In genomic region chr21:16193758-16194606, GRCh38 we compare ENCODE assay signal across 8 cellular contexts.
DNase-seq lines count a peak whose midpoint lies in the region; ATAC-seq, FAIRE-seq and TF ChIP-seq lines count a peak whose summit lies in the region.

No MANE protein-coding gene starts in this region.

- H3K27ac ChIP-seq in keratinocyte (ENCODE audit: control insufficient read depth, insufficient read depth, low read length) = no peak overlapping the region

- H3K27me3 ChIP-seq in keratinocyte (ENCODE audit: control insufficient read depth, extremely low read depth, insufficient read depth, low read length) = no peaks in the 10 kb centered on the region

- dilution Hi-C loops in keratinocyte (cut with MboI; ENCODE audit: extremely low pct_ligation_motif_present, low sequenced_read_pairs) = no loop called here

- peak; percentile 36 for TF ChIP-seq CTCF in cardiac fibroblast (IDR thresholded peaks at IDR 0.05; ENCODE audit: low read depth, low read length)
- no peak for TF ChIP-seq CTCF in keratinocyte (optimal IDR thresholded peaks at IDR 0.05 in 1 of 3, IDR thresholded peaks at IDR 0.05 in 1 of 3, conservative IDR thresholded peaks at IDR 0.05 in 1 of 3; ENCODE audit: extremely low read depth in 1 of 3, insufficient read depth in 2 of 3, low read length in 3 of 3)

- H2AFZ ChIP-seq in keratinocyte (ENCODE audit: control insufficient read depth, low read length) = peak overlapping the region; percentile 44

- no peaks in the 10 kb centered on the region for H3K9me1 ChIP-seq in keratinocyte (ENCODE audit: control insufficient read depth, extremely low read depth, insufficient read depth, low read length)

- no peak overlapping the region for H3K27ac Mint-ChIP-seq in stimulated activated memory B cell treated with anti-CD40 and anti-IgM and Interleukin-4, amounts not matched to agents 10 μg/mL and 1 μg/mL and 100 μg/mL, for 72 hours

- H3K9ac ChIP-seq in keratinocyte (ENCODE audit: control insufficient read depth, extremely low read depth, insufficient read depth, low read length) = no peak overlapping the region

- H4K20me1 ChIP-seq in keratinocyte (ENCODE audit: control insufficient read depth, extremely low read depth, insufficient read depth, low read length) = no peaks in the 10 kb centered on the region

- H3K4me3 ChIP-seq in cardiac fibroblast (replicated peaks in 1 of 2; ENCODE audit: low read depth in 2 of 2, low read length in 2 of 2) (peak overlapping the region; percentile 29 to 36), keratinocyte (ENCODE audit: control insufficient read depth in 2 of 3, extremely low read depth in 1 of 3, insufficient read depth in 2 of 3, low read depth in 1 of 3, low read length in 3 of 3) (no peak overlapping the region)

- H3K4me2 ChIP-seq in keratinocyte (ENCODE audit: control insufficient read depth, extremely low read depth, insufficient read depth, low read depth, low read length) = no peak overlapping the region

- no peaks in the 10 kb centered on the region for H3K79me2 ChIP-seq in keratinocyte (ENCODE audit: control insufficient read depth, insufficient read depth, low read length)

- H3K36me3 ChIP-seq in keratinocyte (ENCODE audit: control insufficient read depth in 2 of 2, extremely low read depth in 1 of 2, insufficient read depth in 2 of 2, low read length in 2 of 2) = no peaks in the 10 kb centered on the region

- H3K4me1 Mint-ChIP-seq in stimulated activated memory B cell treated with anti-CD40 and anti-IgM and Interleukin-4, amounts not matched to agents 10 μg/mL and 1 μg/mL and 100 μg/mL, for 72 hours = peaks cover 8% of the 10 kb centered on the region

- H3K36me3 Mint-ChIP-seq in stimulated activated memory B cell treated with anti-CD40 and anti-IgM and Interleukin-4, amounts not matched to agents 10 μg/mL and 1 μg/mL and 100 μg/mL, for 72 hours = no peaks in the 10 kb centered on the region

- H3K4me1 ChIP-seq in keratinocyte (ENCODE audit: control insufficient read depth, extremely low read depth, insufficient read depth, low read length) = no peaks in the 10 kb centered on the region

- FAIRE-seq in keratinocyte (lab: Jason Lieb, UNC) = no peak

- H3K27me3 Mint-ChIP-seq in stimulated activated memory B cell treated with anti-CD40 and anti-IgM and Interleukin-4, amounts not matched to agents 10 μg/mL and 1 μg/mL and 100 μg/mL, for 72 hours = no peaks in the 10 kb centered on the region

- peaks cover 8% of the 10 kb centered on the region for H3K9me3 Mint-ChIP-seq in stimulated activated memory B cell treated with anti-CD40 and anti-IgM and Interleukin-4, amounts not matched to agents 10 μg/mL and 1 μg/mL and 100 μg/mL, for 72 hours

- H3K4me3 Mint-ChIP-seq in stimulated activated memory B cell treated with anti-CD40 and anti-IgM and Interleukin-4, amounts not matched to agents 10 μg/mL and 1 μg/mL and 100 μg/mL, for 72 hours = peak overlapping the region; percentile 18

- H3K9me3 ChIP-seq in keratinocyte (ENCODE audit: control insufficient read depth, low read depth, low read length) = no peaks in the 10 kb centered on the region

- DNase-seq in CD1c-positive myeloid dendritic cell (ENCODE audit: extremely low spot score) (peak; percentile 90), NCI-H1048 (lab: John Stamatoyannopoulos, UW) (peak; percentile 31), cardiac fibroblast (ENCODE audit: low read depth in 2 of 2) (peak; percentile 84 to 88), keratinocyte (ENCODE audit: low read depth, low spot score) (no peak), cerebellum (ENCODE audit: low spot score) (no peak), NCI-H1105 (lab: John Stamatoyannopoulos, UW) (no peak)

- peak; percentile 58 for ATAC-seq in GM21526 (IDR thresholded peaks at IDR 0.05; ENCODE audit: low FRiP score, unreplicated experiment)
- ATAC-seq in stimulated activated memory B cell treated with anti-CD40 and anti-IgM and Interleukin-4, amounts not matched to agents 10 μg/mL and 1 μg/mL and 100 μg/mL, for 72 hours = peak; percentile 39

Comparison
In these comparisons a context has a peak if more than half of its experiments do, and no peak if none do; other contexts are left out.
1. DNase-seq: peak in CD1c-positive myeloid dendritic cell (single experiment), NCI-H1048 (single experiment) and cardiac fibroblast (2 of 2); none in keratinocyte (single experiment), cerebellum (single experiment) and NCI-H1105 (single experiment).
2. H3K4me3 ChIP-seq: peak in cardiac fibroblast (2 of 2); none in keratinocyte (0 of 3).